ENCODE assay signal across 1 cellular context in genomic region chr22:46105494-46106278, GRCh38.
TF ChIP-seq lines count a peak whose summit lies in the region.

No MANE protein-coding gene starts in this region.

TF ChIP-seq in A549, 52 proteins besides CTCF, POLR2A, EP300 and RAD21 (continued from another document):
- TF ChIP-seq BCL3 (IDR thresholded peaks at IDR 0.05), result peak; percentile 56; the same call in 1 of the 3 replicates
- TF ChIP-seq GATA3 (IDR thresholded peaks at IDR 0.05; ENCODE audit: borderline replicate concordance), result no peak
- TF ChIP-seq NR3C1 (IDR thresholded peaks at IDR 0.05), result no peak
- TF ChIP-seq POLR2AphosphoS2 (conservative IDR thresholded peaks at IDR 0.05; ENCODE audit: low read length), result no peak
